ENCODE assay signal across 8 cellular contexts in the genomic region with DNA sequence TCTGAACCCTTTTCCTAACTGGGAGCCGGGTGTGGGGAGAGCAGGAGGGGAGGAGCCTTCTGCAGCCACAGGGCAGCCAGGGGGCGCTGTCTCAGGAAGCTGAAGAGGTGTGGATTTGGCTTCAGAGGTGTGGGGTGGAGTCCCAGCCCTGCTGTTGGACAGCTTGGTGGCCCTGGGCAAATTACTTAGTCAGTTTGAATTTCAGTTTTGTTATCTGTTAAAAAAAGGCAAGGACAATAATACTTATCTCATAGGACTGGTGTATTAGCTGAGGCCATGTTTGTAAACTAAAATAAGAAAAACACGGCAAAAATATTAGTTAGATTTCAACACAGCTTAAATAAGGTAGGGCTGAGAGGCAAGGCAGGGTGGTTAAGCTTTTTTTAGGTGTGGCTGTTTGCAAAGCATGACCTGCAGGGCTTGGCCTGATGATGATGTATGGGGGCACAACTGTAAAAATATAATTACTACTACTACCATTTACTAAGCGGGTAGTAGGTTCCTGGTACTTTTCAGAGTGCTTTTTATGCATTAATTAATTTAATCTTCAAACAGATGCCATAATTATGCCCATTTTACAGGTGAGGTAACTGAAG.
A peak's percentile ranks its signal among the peaks of the same experiment; 100 is the strongest.
DNase-seq lines count a peak whose midpoint lies in the region; ATAC-seq and TF ChIP-seq lines count a peak whose summit lies in the region.

No MANE protein-coding gene starts in this region.

- no peak overlapping the region for H3K27ac ChIP-seq in C4-2B

- no peak overlapping the region for H3K4me3 ChIP-seq in epithelial cell of esophagus (ENCODE audit: low read length)

- DNase-seq in NCI-H510A treated with DMSO at 0.1 percent for 48 hours (lab: John Stamatoyannopoulos, UW) = peak; percentile 69
- peak; percentile 1 to 25 for DNase-seq in activated CD8-positive, alpha-beta memory T cell treated with anti-CD3 and anti-CD28 coated beads for 1 hour (ENCODE audit: extremely low read depth in 1 of 2, low read depth in 1 of 2)
- peak; percentile 87 for DNase-seq in epithelial cell of esophagus (ENCODE audit: low read depth)
- peak; percentile 20 for DNase-seq in midbrain (lab: John Stamatoyannopoulos, UW)
- DNase-seq in stimulated activated naive CD4-positive, alpha-beta T cell treated with Interleukin-2 at 50 U/mL for 16 hours (lab: John Stamatoyannopoulos, UW) = peak; percentile 24

- TF ChIP-seq CTCF in C4-2B (conservative IDR thresholded peaks at IDR 0.05) (peak; percentile 98), epithelial cell of esophagus (IDR thresholded peaks at IDR 0.05; ENCODE audit: insufficient read depth, low read depth, low read length, missing control alignments) (peak; percentile 93)

- ATAC-seq in GM19025 (IDR thresholded peaks at IDR 0.05; ENCODE audit: low read depth, unreplicated experiment) = peak; percentile 69
- peak; percentile 82 for ATAC-seq in HG03196 (IDR thresholded peaks at IDR 0.05; ENCODE audit: unreplicated experiment)

Comparison
In these comparisons a context has a peak if more than half of its experiments do, and no peak if none do; other contexts are left out.
1. DNase-seq: peak in every context shown above with its lines; median percentile 87 in epithelial cell of esophagus; 69 in NCI-H510A treated with DMSO at 0.1 percent for 48 hours; 24 in stimulated activated naive CD4-positive, alpha-beta T cell treated with Interleukin-2 at 50 U/mL for 16 hours; 20 in midbrain; 13 in activated CD8-positive, alpha-beta memory T cell treated with anti-CD3 and anti-CD28 coated beads for 1 hour.